1 cellular context compared by ENCODE assay signal in the genomic region with DNA sequence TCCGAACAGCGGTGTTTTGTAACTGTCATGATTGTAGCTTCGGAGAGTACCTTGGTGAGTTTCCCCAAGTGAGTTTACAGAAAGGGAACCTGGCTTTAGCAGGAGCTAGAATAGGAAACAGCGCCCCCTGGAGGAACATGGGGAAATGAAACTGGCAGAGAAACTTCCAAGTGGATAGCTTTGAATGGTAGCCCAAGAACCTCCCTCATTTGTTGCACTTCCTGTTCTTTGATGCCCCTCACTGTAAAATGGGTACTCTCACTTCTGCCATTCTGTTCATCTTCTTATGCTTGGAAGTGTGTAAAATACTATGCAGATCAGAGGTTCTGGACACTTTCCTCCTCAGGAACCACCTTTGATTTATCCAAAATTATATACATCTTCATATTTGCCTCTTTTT.
TF ChIP-seq lines count a peak whose summit lies in the region.

No MANE protein-coding gene starts in this region.

TF ChIP-seq in H1, 55 proteins besides CTCF, POLR2A, EP300 and RAD21 (continued from another document):
- no peak for TF ChIP-seq TCF12 (IDR thresholded peaks at IDR 0.05; ENCODE audit: low read depth, low read length)
